In genomic region chr16:81266680-81267095, GRCh38 we compare ENCODE assay signal across 12 cellular contexts. TPM values are rescaled to one million over a fixed set of nuclear protein-coding genes. Genes with fewer than 3 reads are reported as not detected.
DNase-seq lines count a peak whose midpoint lies in the region; ATAC-seq and TF ChIP-seq lines count a peak whose summit lies in the region.
"Had no signal": no experiment of that assay in that cellular context is flagged by ENCODE, and none has a peak within 500 bp of the region (broad histone marks: within the 10 kb centered on the region; RNA-seq: fewer than 3 reads in every experiment).

No MANE protein-coding gene starts in this region.

- H3K27ac ChIP-seq in muscle layer of duodenum (ENCODE audit: low read length), result peak overlapping the region; percentile 20

- DNase-seq in DMS53 (lab: John Stamatoyannopoulos, UW), result peak; percentile 76
- DNase-seq in DMS53 treated with DMSO at 0.1 percent for 48 hours (lab: John Stamatoyannopoulos, UW; ENCODE audit: unreplicated experiment), result no peak
- peak; percentile 25 for DNase-seq in Jurkat, Clone E6-1 (ENCODE audit: low read depth, low spot score)
- DNase-seq in activated CD8-positive, alpha-beta memory T cell treated with anti-CD3 and anti-CD28 coated beads, Interleukin-2, amount 50 U/mL, for 48 hours, result peak; percentile 56
- no peak for DNase-seq in globus pallidus (ENCODE audit: low spot score)
- no peak for DNase-seq in WTC11 (ENCODE audit: low spot score)
- DNase-seq: 8988T, NCI-H1105 treated with DMSO at 0.1 percent for 48 hours, SK-N-SH had no signal

- no peaks in the 10 kb centered on the region; the same call in 1 of the 2 replicates for H3K27me3 Mint-ChIP-seq in WTC11 (ENCODE audit: low read depth)

- no peaks in the 10 kb centered on the region for H3K36me3 Mint-ChIP-seq in WTC11

- H3K4me3 ChIP-seq in Jurkat, Clone E6-1 (ENCODE audit: low read length), result no peak overlapping the region
- no peak overlapping the region for H3K4me3 ChIP-seq in muscle layer of duodenum (ENCODE audit: low read depth in 1 of 2, low read length in 2 of 2)

- POLR2A ChIA-PET in WTC11 (lab: Charles Lee), result no interaction called here

- CTCF ChIA-PET in WTC11 (lab: Charles Lee), result no interaction called here

- no peak overlapping the region for H3K4me3 Mint-ChIP-seq in WTC11

- no peaks in the 10 kb centered on the region for H3K27me3 ChIP-seq in muscle layer of duodenum (ENCODE audit: low read depth, low read length)

- no peaks in the 10 kb centered on the region for H3K36me3 ChIP-seq in muscle layer of duodenum (ENCODE audit: control insufficient read depth in 1 of 2, insufficient read depth in 2 of 2, low read length in 2 of 2)

- H3K27ac Mint-ChIP-seq in WTC11, result no peak overlapping the region

- no peak for ATAC-seq in HG03565 (IDR thresholded peaks at IDR 0.05; ENCODE audit: unreplicated experiment)
- ATAC-seq in WTC11, result no peak

- H3K9me3 ChIP-seq in muscle layer of duodenum (ENCODE audit: control insufficient read depth in 1 of 2, low read length in 2 of 2), result no peaks in the 10 kb centered on the region
- H3K9me3 ChIP-seq: SK-N-SH had no signal

- no peak for TF ChIP-seq CTCF in WTC11 (IDR thresholded peaks at IDR 0.05)

- H3K4me1 ChIP-seq in muscle layer of duodenum (ENCODE audit: control insufficient read depth in 1 of 2, insufficient read depth in 2 of 2, low read length in 2 of 2), result peaks cover 5 to 24% of the 10 kb centered on the region in 2 donors

- H3K4me1 Mint-ChIP-seq in WTC11, result no peaks in the 10 kb centered on the region

- H3K9me3 Mint-ChIP-seq in WTC11, result 0 out of 2 replicates have a peak, but pooled peaks cover 7% of the 10 kb centered on the region

TF ChIP-seq in WTC11, 78 proteins besides CTCF, POLR2A, EP300 and RAD21:
- TF ChIP-seq TEAD4 (CRISPR knock-in tag; IDR thresholded peaks at IDR 0.05) (no peak), GABPB1 (CRISPR knock-in tag; IDR thresholded peaks at IDR 0.05) (no peak), ATF6 (CRISPR knock-in tag; IDR thresholded peaks at IDR 0.05) (no peak), ATF3 (CRISPR knock-in tag; conservative IDR thresholded peaks at IDR 0.05) (no peak), EMX1 (CRISPR knock-in tag; IDR thresholded peaks at IDR 0.05) (no peak), NFE2L1 (CRISPR knock-in tag; IDR thresholded peaks at IDR 0.05) (no peak), FOXJ3 (CRISPR knock-in tag; IDR thresholded peaks at IDR 0.05; ENCODE audit: borderline replicate concordance) (no peak), CREM (CRISPR knock-in tag; IDR thresholded peaks at IDR 0.05) (no peak), RORB (CRISPR knock-in tag; IDR thresholded peaks at IDR 0.05) (no peak), OVOL2 (CRISPR knock-in tag; IDR thresholded peaks at IDR 0.05; ENCODE audit: borderline replicate concordance) (no peak), ZNF121 (CRISPR knock-in tag; IDR thresholded peaks at IDR 0.05) (no peak), KAT7 (CRISPR knock-in tag; IDR thresholded peaks at IDR 0.05; ENCODE audit: borderline replicate concordance) (no peak), RELA (CRISPR knock-in tag; IDR thresholded peaks at IDR 0.05; ENCODE audit: borderline replicate concordance) (no peak), ZNF532 (CRISPR knock-in tag; IDR thresholded peaks at IDR 0.05; ENCODE audit: borderline replicate concordance) (no peak), GRHL2 (CRISPR knock-in tag; IDR thresholded peaks at IDR 0.05; ENCODE audit: insufficient replicate concordance, severe bottlenecking) (no peak), HMGXB4 (CRISPR knock-in tag; IDR thresholded peaks at IDR 0.05) (no peak), SOX15 (CRISPR knock-in tag; IDR thresholded peaks at IDR 0.05) (no peak)
TF ChIP-seq in WTC11: peak in this region for 0.

RNA-seq across cellular contexts. Expression of gene BCO1, which starts 28.2 kb away (rescaled TPM):
- not detected for polyA plus RNA-seq in Jurkat, Clone E6-1 (2012; ENCODE audit: insufficient read depth, insufficient read length)
- 0.15 to 0.23 TPM (median 0.23 TPM) in 3 replicates for total RNA-seq in WTC11 (2021)
- total RNA-seq: osteocyte had no signal

RNA-seq across cellular contexts. Expression of gene GAN, which starts 48.1 kb away (rescaled TPM):
- 1.2 TPM for polyA plus RNA-seq in Jurkat, Clone E6-1 (2012; ENCODE audit: insufficient read depth, insufficient read length)
- 20.1 to 25.4 TPM (median 21.8 TPM) in 3 replicates for total RNA-seq in WTC11 (2021)

Comparison
In these comparisons a context has a peak if more than half of its experiments do, and no peak if none do; other contexts are left out.
1. DNase-seq: peak in DMS53 (single experiment), Jurkat, Clone E6-1 (single experiment) and activated CD8-positive, alpha-beta memory T cell treated with anti-CD3 and anti-CD28 coated beads, Interleukin-2, amount 50 U/mL, for 48 hours (single experiment); none in DMS53 treated with DMSO at 0.1 percent for 48 hours (single experiment), globus pallidus (single experiment) and WTC11 (single experiment).